21 cellular contexts compared by ENCODE assay signal in the genomic region with DNA sequence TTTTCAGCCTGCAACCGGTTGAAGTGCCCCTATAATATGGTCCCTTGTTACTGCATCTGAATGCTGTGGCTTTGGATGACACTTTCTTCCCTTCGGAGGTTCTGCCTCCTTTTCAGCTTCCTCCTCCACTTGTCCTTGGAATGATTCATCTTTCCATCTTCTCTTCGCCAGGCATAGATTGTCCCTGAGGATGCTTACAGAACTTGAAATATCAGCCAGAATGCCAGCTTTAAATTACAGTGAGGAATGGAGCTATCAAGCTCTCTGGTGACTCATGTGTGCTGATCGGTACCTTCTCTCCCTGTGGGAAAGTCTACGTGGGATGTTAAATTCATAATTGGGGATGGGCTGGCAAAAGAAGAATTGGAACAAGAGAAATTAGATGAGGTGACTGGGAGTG. TPM values are rescaled to one million over a fixed set of nuclear protein-coding genes. Genes with fewer than 3 reads are reported as not detected.
"Had no signal": no experiment of that assay in that cellular context is flagged by ENCODE, and none has a peak within 500 bp of the region (broad histone marks: within the 10 kb centered on the region; RNA-seq: fewer than 3 reads in every experiment).

No MANE protein-coding gene starts in this region.

- ATAC-seq: activated CD4-positive, alpha-beta T cell treated with anti-CD3 and anti-CD28 coated beads for 36 hours; left ventricle myocardium superior; right lobe of liver; stimulated activated effector memory CD8-positive, alpha-beta T cell treated with anti-CD3 and anti-CD28 coated beads, Interleukin-12 subunit alpha, Interleukin-12 subunit beta, amount 100 ng/mL, for 72 hours; stimulated activated naive CD8-positive, alpha-beta T cell treated with anti-CD3 and anti-CD28 coated beads, Interleukin-15, amount 100 ng/mL, for 72 hours had no signal

- H3K36me3 Mint-ChIP-seq: activated naive CD8-positive, alpha-beta T cell treated with anti-CD3 and anti-CD28 coated beads for 36 hours; stimulated activated effector memory CD8-positive, alpha-beta T cell treated with anti-CD3 and anti-CD28 coated beads, Interleukin-12 subunit alpha, Interleukin-12 subunit beta, amount 100 ng/mL, for 72 hours had no signal

- H3K4me3 ChIP-seq: ovary, right lobe of liver, vagina had no signal

- H3K27me3 Mint-ChIP-seq: activated naive CD8-positive, alpha-beta T cell treated with anti-CD3 and anti-CD28 coated beads for 36 hours; stimulated activated naive CD8-positive, alpha-beta T cell treated with anti-CD3 and anti-CD28 coated beads, Interleukin-15, amount 100 ng/mL, for 72 hours had no signal

- H3K4me3 Mint-ChIP-seq: activated B cell treated with CpG ODN at 0.5 μM for 24 hours; activated CD4-positive, alpha-beta T cell treated with anti-CD3 and anti-CD28 coated beads for 36 hours; activated naive CD8-positive, alpha-beta T cell treated with anti-CD3 and anti-CD28 coated beads for 36 hours; nephron; stimulated activated effector memory CD8-positive, alpha-beta T cell treated with anti-CD3 and anti-CD28 coated beads, Interleukin-12 subunit alpha, Interleukin-12 subunit beta, amount 100 ng/mL, for 72 hours; stimulated activated naive CD8-positive, alpha-beta T cell treated with anti-CD3 and anti-CD28 coated beads, Interleukin-15, amount 100 ng/mL, for 72 hours; T-helper 1 cell treated with Interleukin-12 subunit alpha and Interleukin-12 subunit beta and Interleukin-4 antibody, amounts not matched to agents 30 μg/mL and 1 μg/mL, for 36 hours had no signal

- H3K36me3 ChIP-seq: neutrophil, ovary, right lobe of liver, vagina had no signal

- DNase-seq: activated B cell treated with CpG ODN at 0.5 μM for 24 hours; activated CD4-positive, alpha-beta T cell treated with anti-CD3 and anti-CD28 coated beads for 36 hours; activated CD4-positive, alpha-beta T cell treated with anti-CD3 and anti-CD28 coated beads, Interleukin-2, amount 50 U/mL, for 48 hours; activated naive CD4-positive, alpha-beta T cell treated with Interleukin-2 at 50 U/mL for 16 hours; activated naive CD8-positive, alpha-beta T cell treated with anti-CD3 and anti-CD28 coated beads for 36 hours; activated T-cell treated with anti-CD3 and anti-CD28 coated beads, Interleukin-2, amount 50 U/mL, for 48 hours; foreskin melanocyte; left ventricle myocardium superior; mammary epithelial cell; midbrain; ovary; right lobe of liver; small intestine; stimulated activated CD4-positive, alpha-beta T cell treated with anti-CD3 and anti-CD28 coated beads, Interleukin-2, amount 100 ng/mL, for 24 hours; stimulated activated naive CD8-positive, alpha-beta T cell treated with anti-CD3 and anti-CD28 coated beads, Interleukin-15, amount 100 ng/mL, for 72 hours; T1000 had no signal

- H3K27me3 ChIP-seq: neutrophil, ovary, right lobe of liver, vagina had no signal

- FAIRE-seq: small intestine had no signal

- H3K4me1 Mint-ChIP-seq: activated CD4-positive, alpha-beta T cell treated with anti-CD3 and anti-CD28 coated beads for 36 hours; activated naive CD8-positive, alpha-beta T cell treated with anti-CD3 and anti-CD28 coated beads for 36 hours; nephron; stimulated activated effector memory CD8-positive, alpha-beta T cell treated with anti-CD3 and anti-CD28 coated beads, Interleukin-12 subunit alpha, Interleukin-12 subunit beta, amount 100 ng/mL, for 72 hours; stimulated activated naive CD8-positive, alpha-beta T cell treated with anti-CD3 and anti-CD28 coated beads, Interleukin-15, amount 100 ng/mL, for 72 hours had no signal

- H3K4me1 ChIP-seq: right lobe of liver, vagina had no signal

- H3K9me3 ChIP-seq: neutrophil, ovary, right lobe of liver, vagina had no signal

- H3K27ac ChIP-seq: neutrophil, ovary, right lobe of liver, vagina had no signal

- H3K27ac Mint-ChIP-seq: activated B cell treated with CpG ODN at 0.5 μM for 24 hours; activated CD4-positive, alpha-beta T cell treated with anti-CD3 and anti-CD28 coated beads for 36 hours; activated naive CD8-positive, alpha-beta T cell treated with anti-CD3 and anti-CD28 coated beads for 36 hours; nephron; stimulated activated effector memory CD8-positive, alpha-beta T cell treated with anti-CD3 and anti-CD28 coated beads, Interleukin-12 subunit alpha, Interleukin-12 subunit beta, amount 100 ng/mL, for 72 hours; stimulated activated naive CD8-positive, alpha-beta T cell treated with anti-CD3 and anti-CD28 coated beads, Interleukin-15, amount 100 ng/mL, for 72 hours; T-helper 1 cell treated with Interleukin-12 subunit alpha and Interleukin-12 subunit beta and Interleukin-4 antibody, amounts not matched to agents 30 μg/mL and 1 μg/mL, for 36 hours had no signal

- H3K9me3 Mint-ChIP-seq: activated B cell treated with CpG ODN at 0.5 μM for 24 hours; activated naive CD8-positive, alpha-beta T cell treated with anti-CD3 and anti-CD28 coated beads for 36 hours; nephron; stimulated activated effector memory CD8-positive, alpha-beta T cell treated with anti-CD3 and anti-CD28 coated beads, Interleukin-12 subunit alpha, Interleukin-12 subunit beta, amount 100 ng/mL, for 72 hours; stimulated activated naive CD8-positive, alpha-beta T cell treated with anti-CD3 and anti-CD28 coated beads, Interleukin-15, amount 100 ng/mL, for 72 hours; T-helper 1 cell treated with Interleukin-12 subunit alpha and Interleukin-12 subunit beta and Interleukin-4 antibody, amounts not matched to agents 30 μg/mL and 1 μg/mL, for 36 hours had no signal

RNA-seq across cellular contexts. Expression of gene PDK4, which starts 45.9 kb away (rescaled TPM):
- total RNA-seq: activated CD4-positive, alpha-beta T cell treated with anti-CD3 and anti-CD28 coated beads for 36 hours; activated naive CD8-positive, alpha-beta T cell treated with anti-CD3 and anti-CD28 coated beads for 36 hours had no signal
- polyA plus RNA-seq: mammary epithelial cell had no signal
